8 cellular contexts compared by ENCODE assay signal in genomic region chr19:48588670-48589399, GRCh38. TPM values are rescaled to one million over a fixed set of nuclear protein-coding genes. Genes with fewer than 3 reads are reported as not detected.
A peak's percentile ranks its signal among the peaks of the same experiment; 100 is the strongest.
DNase-seq lines count a peak whose midpoint lies in the region; ATAC-seq and TF ChIP-seq lines count a peak whose summit lies in the region.

No MANE protein-coding gene starts in this region.

- H3K27ac ChIP-seq in HUES6 (ENCODE audit: low read depth, low read length), result no peak overlapping the region
- no peak overlapping the region for H3K27ac ChIP-seq in OCI-LY7 (ENCODE audit: low read depth, low read length, poor library complexity, severe bottlenecking)

- ATAC-seq in GM18511 (IDR thresholded peaks at IDR 0.05; ENCODE audit: unreplicated experiment), result no peak

- peak; percentile 89 to 93 for DNase-seq in Caco-2
- peak; percentile 87 for DNase-seq in OCI-LY7 (ENCODE audit: low spot score)
- DNase-seq in activated T-cell treated with anti-CD3 and anti-CD28 coated beads for 4 hours, result peak; percentile 78
- DNase-seq in erythroblast (lab: John Stamatoyannopoulos, UW), result peak; percentile 88 to 93
- DNase-seq in stimulated activated CD8-positive, alpha-beta memory T cell treated with anti-CD3 and anti-CD28 coated beads, Interleukin-4, amount 100 ng/mL, for 24 hours (ENCODE audit: low read depth), result peak; percentile 76

- H3K9me2 ChIP-seq in OCI-LY7 (ENCODE audit: insufficient read depth, low read length), result no peaks in the 10 kb centered on the region

- H3K27me3 Mint-ChIP-seq in Caco-2 (ENCODE audit: insufficient read depth, unreplicated experiment), result no peaks in the 10 kb centered on the region

- peak; percentile 95 to 97 for TF ChIP-seq CTCF in Caco-2 (IDR thresholded peaks at IDR 0.05; ENCODE audit: insufficient read depth in 1 of 2, low read depth in 1 of 2, low read length in 1 of 2, severe bottlenecking in 1 of 2, unreplicated experiment in 1 of 2)
- TF ChIP-seq CTCF in OCI-LY7 (conservative IDR thresholded peaks at IDR 0.05; ENCODE audit: low read length), result peak; percentile 94

- no peaks in the 10 kb centered on the region for H4K20me1 ChIP-seq in OCI-LY7 (ENCODE audit: insufficient read depth, low read length)

- H3K9ac ChIP-seq in HUES6 (ENCODE audit: low read length) (no peak overlapping the region), mucosa of stomach (ENCODE audit: low read length) (peak overlapping the region; percentile 61)

- H3K4me3 Mint-ChIP-seq in Caco-2 (ENCODE audit: unreplicated experiment), result peak overlapping the region; percentile 79

- 0 out of 2 replicates have a peak overlapping the region, but pooled peaks have one; percentile 30 for H2AFZ ChIP-seq in OCI-LY7 (ENCODE audit: low read length)

- BruUV-seq in Caco-2 (replicated peaks; lab: Mats Ljungman, UMichigan) (no TSS peak), OCI-LY7 (replicated peaks; lab: Mats Ljungman, UMichigan) (no TSS peak)

- H3K79me2 ChIP-seq in OCI-LY7 (ENCODE audit: insufficient read depth, low read depth, low read length), result no peaks in the 10 kb centered on the region

- H3K27me3 ChIP-seq in Caco-2 (replicated peaks; ENCODE audit: control insufficient read depth, insufficient read depth, low read length) (no peaks in the 10 kb centered on the region), HUES6 (ENCODE audit: control insufficient read depth, insufficient read depth, low read length) (no peaks in the 10 kb centered on the region), mucosa of stomach (ENCODE audit: control insufficient read depth, insufficient read depth, low read length) (no peaks in the 10 kb centered on the region)

- peaks cover 14% of the 10 kb centered on the region for H3K4me1 Mint-ChIP-seq in Caco-2 (ENCODE audit: low read depth, unreplicated experiment)

- H3K4me2 ChIP-seq in OCI-LY7 (ENCODE audit: low read length), result peak overlapping the region; percentile 56

- H3K4me1 ChIP-seq in Caco-2, result peaks cover 3% of the 10 kb centered on the region
- H3K4me1 ChIP-seq in HUES6 (ENCODE audit: control insufficient read depth, insufficient read depth, low read length), result peaks cover 6% of the 10 kb centered on the region; the same call in 1 of the 2 replicates
- H3K4me1 ChIP-seq in OCI-LY7 (ENCODE audit: insufficient read depth, low read length, poor library complexity, severe bottlenecking), result peaks cover 4% of the 10 kb centered on the region
- H3K4me1 ChIP-seq in mucosa of stomach (ENCODE audit: control insufficient read depth, insufficient read depth, low read length), result peaks cover 13% of the 10 kb centered on the region

- intact Hi-C loops in Caco-2 (cut with micrococcal nuclease; ENCODE audit: unreplicated experiment) (loop anchor here (1.0 to 5.0 kb wide), 2 partner anchors 19 to 257 kb away; no protein-coding TSS in a partner anchor), OCI-LY7 (cut with micrococcal nuclease; ENCODE audit: unreplicated experiment) (no loop called here)

- POLR2A ChIA-PET in Caco-2 (lab: Charles Lee) (interaction anchor here (0.6 kb wide), 1 partner anchor 31 kb away, joined by 3 read pairs; the partner anchor contains the start of gene SPHK2), OCI-LY7 (lab: Charles Lee) (no interaction called here)

- no peak for TF ChIP-seq POLR2A in erythroblast (IDR thresholded peaks at IDR 0.05; ENCODE audit: low read length)

- peak overlapping the region; percentile 74 for H3K27ac Mint-ChIP-seq in Caco-2 (ENCODE audit: unreplicated experiment)

- CTCF ChIA-PET in Caco-2 (lab: Charles Lee), result interaction anchor here (0.5 to 2.3 kb wide), 17 partner anchors 12 to 468 kb away, joined by 3 to 15 read pairs (median 4); partner anchors contain the start of gene GRWD1
- CTCF ChIA-PET in OCI-LY7 (lab: Charles Lee; ENCODE audit: unreplicated experiment), result no interaction called here

- H3K36me3 Mint-ChIP-seq in Caco-2 (ENCODE audit: insufficient read depth, unreplicated experiment), result peaks cover 12% of the 10 kb centered on the region

- H3K9me3 ChIP-seq in Caco-2, result no peaks in the 10 kb centered on the region
- H3K9me3 ChIP-seq in HUES6 (ENCODE audit: control insufficient read depth, insufficient read depth, low read depth, low read length), result no peaks in the 10 kb centered on the region
- no peaks in the 10 kb centered on the region for H3K9me3 ChIP-seq in OCI-LY7 (ENCODE audit: low read length)
- no peaks in the 10 kb centered on the region for H3K9me3 ChIP-seq in mucosa of stomach (ENCODE audit: control insufficient read depth, low read length)

- no peaks in the 10 kb centered on the region for H3K9me3 Mint-ChIP-seq in Caco-2 (ENCODE audit: unreplicated experiment)

- no peaks in the 10 kb centered on the region for H3K36me3 ChIP-seq in Caco-2 (ENCODE audit: control insufficient read depth, insufficient read depth, low read length)
- no peaks in the 10 kb centered on the region for H3K36me3 ChIP-seq in HUES6 (ENCODE audit: control insufficient read depth, insufficient read depth, low read length)
- H3K36me3 ChIP-seq in OCI-LY7 (ENCODE audit: insufficient read depth, low read length), result no peaks in the 10 kb centered on the region
- no peaks in the 10 kb centered on the region for H3K36me3 ChIP-seq in mucosa of stomach (ENCODE audit: control insufficient read depth, insufficient read depth, low read length)

- H3K4me3 ChIP-seq in Caco-2 (ENCODE audit: low read depth, low read length) (peak overlapping the region; percentile 27), HUES6 (ENCODE audit: low read depth, low read length) (peak overlapping the region; percentile 67), OCI-LY7 (ENCODE audit: low read depth, low read length, poor library complexity, severe bottlenecking) (peak overlapping the region; percentile 48), mucosa of stomach (ENCODE audit: low read length) (peak overlapping the region; percentile 31)

RNA-seq across cellular contexts. Expression of gene SPACA4, which starts 17.7 kb away (rescaled TPM):
- total RNA-seq in Caco-2 (2022), result not detected in 2 replicates
- total RNA-seq in OCI-LY7 (2014; rRNA removed; shearing (Covaris generic)), result not detected in 2 replicates
- not detected in 2 replicates for total RNA-seq in OCI-LY7 (2022)

RNA-seq across cellular contexts. Expression of gene FAM83E, which starts 26.0 kb away (rescaled TPM):
- total RNA-seq in Caco-2 (2022) (5.8 and 6.8 TPM in 2 replicates), OCI-LY7 (2022) (3.0 and 5.6 TPM in 2 replicates)
- total RNA-seq in OCI-LY7 (2014; rRNA removed; shearing (Covaris generic)), result 3.7 and 6.2 TPM in 2 replicates

RNA-seq across cellular contexts. Expression of gene RPL18, which starts 30.1 kb away (rescaled TPM):
- total RNA-seq in Caco-2 (2022), result 1,812 and 1,896 TPM in 2 replicates
- 3,527 and 5,064 TPM in 2 replicates for total RNA-seq in OCI-LY7 (2014; rRNA removed; shearing (Covaris generic))
- total RNA-seq in OCI-LY7 (2022), result 1,333 and 1,494 TPM in 2 replicates

RNA-seq across cellular contexts. Expression of gene SPHK2, which starts 30.5 kb away (rescaled TPM):
- total RNA-seq in Caco-2 (2022), result 134 and 140 TPM in 2 replicates
- total RNA-seq in OCI-LY7 (2014; rRNA removed; shearing (Covaris generic)), result 12.4 and 18.2 TPM in 2 replicates
- total RNA-seq in OCI-LY7 (2022), result 33.3 and 34.8 TPM in 2 replicates

RNA-seq across cellular contexts. Expression of gene SULT2B1, which starts 36.9 kb away (rescaled TPM):
- 1.00 and 1.4 TPM in 2 replicates for total RNA-seq in Caco-2 (2022)
- not detected in 2 replicates for total RNA-seq in OCI-LY7 (2014; rRNA removed; shearing (Covaris generic))
- total RNA-seq in OCI-LY7 (2022), result not detected in 2 replicates
